1 cellular context compared by ENCODE assay signal in the genomic region with DNA sequence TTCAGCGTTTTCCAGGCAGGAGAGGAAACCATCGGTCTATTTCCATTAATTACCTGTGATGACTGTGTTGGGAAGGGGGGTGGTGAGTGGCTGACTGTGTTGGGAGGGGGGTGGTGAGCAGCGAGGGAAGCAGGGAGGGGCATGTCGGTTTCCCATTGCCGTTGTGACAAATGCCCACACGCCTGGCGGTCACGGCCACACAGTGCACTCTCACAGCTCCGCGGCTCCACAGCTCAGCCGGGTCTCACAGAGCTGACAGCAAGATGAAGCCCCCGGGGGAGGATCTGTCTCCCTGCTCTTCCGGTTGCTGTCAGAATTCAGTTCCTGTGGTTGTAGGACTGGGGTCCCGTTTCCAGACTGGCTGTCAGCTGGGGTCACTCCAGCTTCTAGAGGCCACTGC.
TF ChIP-seq lines count a peak whose summit lies in the region.

No MANE protein-coding gene starts in this region.

TF ChIP-seq in GM12878, 131 proteins besides CTCF, POLR2A, EP300 and RAD21:
- TF ChIP-seq TCF3 (IDR thresholded peaks at IDR 0.05; ENCODE audit: borderline replicate concordance, insufficient read depth, low read depth, low read length) (no peak), SREBF1 (IDR thresholded peaks at IDR 0.05; ENCODE audit: low read length) (no peak), ZNF24 (IDR thresholded peaks at IDR 0.05) (no peak), SPI1 (IDR thresholded peaks at IDR 0.05; ENCODE audit: borderline replicate concordance, insufficient read depth, low read depth, low read length) (no peak), STAT1 (conservative IDR thresholded peaks at IDR 0.05) (no peak), TCF7 (IDR thresholded peaks at IDR 0.05; ENCODE audit: borderline replicate concordance) (no peak), RBBP5 (conservative IDR thresholded peaks at IDR 0.05) (no peak), ZNF622 (IDR thresholded peaks at IDR 0.05) (no peak), NR2C2 (IDR thresholded peaks at IDR 0.05; ENCODE audit: borderline replicate concordance, control insufficient read depth, insufficient read length, low read depth) (no peak), SMAD5 (IDR thresholded peaks at IDR 0.05; ENCODE audit: low read depth) (no peak), MYC (IDR thresholded peaks at IDR 0.05; ENCODE audit: insufficient read depth, insufficient read length, insufficient replicate concordance, low read length, severe bottlenecking) (no peak), SREBF2 (IDR thresholded peaks at IDR 0.05; ENCODE audit: low read length) (no peak), FOXM1 (IDR thresholded peaks at IDR 0.05; ENCODE audit: low read depth, low read length) (no peak), MTA3 (IDR thresholded peaks at IDR 0.05; ENCODE audit: borderline replicate concordance, low read length) (no peak), EZH2 (IDR thresholded peaks at IDR 0.05; ENCODE audit: borderline replicate concordance, control insufficient read depth, low read depth, low read length) (no peak)
- TF ChIP-seq, protein P1, sequence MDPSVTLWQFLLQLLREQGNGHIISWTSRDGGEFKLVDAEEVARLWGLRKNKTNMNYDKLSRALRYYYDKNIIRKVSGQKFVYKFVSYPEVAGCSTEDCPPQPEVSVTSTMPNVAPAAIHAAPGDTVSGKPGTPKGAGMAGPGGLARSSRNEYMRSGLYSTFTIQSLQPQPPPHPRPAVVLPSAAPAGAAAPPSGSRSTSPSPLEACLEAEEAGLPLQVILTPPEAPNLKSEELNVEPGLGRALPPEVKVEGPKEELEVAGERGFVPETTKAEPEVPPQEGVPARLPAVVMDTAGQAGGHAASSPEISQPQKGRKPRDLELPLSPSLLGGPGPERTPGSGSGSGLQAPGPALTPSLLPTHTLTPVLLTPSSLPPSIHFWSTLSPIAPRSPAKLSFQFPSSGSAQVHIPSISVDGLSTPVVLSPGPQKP (IDR thresholded peaks at IDR 0.05; ENCODE audit: low read depth, low read length): no peak
- TF ChIP-seq, protein P2, sequence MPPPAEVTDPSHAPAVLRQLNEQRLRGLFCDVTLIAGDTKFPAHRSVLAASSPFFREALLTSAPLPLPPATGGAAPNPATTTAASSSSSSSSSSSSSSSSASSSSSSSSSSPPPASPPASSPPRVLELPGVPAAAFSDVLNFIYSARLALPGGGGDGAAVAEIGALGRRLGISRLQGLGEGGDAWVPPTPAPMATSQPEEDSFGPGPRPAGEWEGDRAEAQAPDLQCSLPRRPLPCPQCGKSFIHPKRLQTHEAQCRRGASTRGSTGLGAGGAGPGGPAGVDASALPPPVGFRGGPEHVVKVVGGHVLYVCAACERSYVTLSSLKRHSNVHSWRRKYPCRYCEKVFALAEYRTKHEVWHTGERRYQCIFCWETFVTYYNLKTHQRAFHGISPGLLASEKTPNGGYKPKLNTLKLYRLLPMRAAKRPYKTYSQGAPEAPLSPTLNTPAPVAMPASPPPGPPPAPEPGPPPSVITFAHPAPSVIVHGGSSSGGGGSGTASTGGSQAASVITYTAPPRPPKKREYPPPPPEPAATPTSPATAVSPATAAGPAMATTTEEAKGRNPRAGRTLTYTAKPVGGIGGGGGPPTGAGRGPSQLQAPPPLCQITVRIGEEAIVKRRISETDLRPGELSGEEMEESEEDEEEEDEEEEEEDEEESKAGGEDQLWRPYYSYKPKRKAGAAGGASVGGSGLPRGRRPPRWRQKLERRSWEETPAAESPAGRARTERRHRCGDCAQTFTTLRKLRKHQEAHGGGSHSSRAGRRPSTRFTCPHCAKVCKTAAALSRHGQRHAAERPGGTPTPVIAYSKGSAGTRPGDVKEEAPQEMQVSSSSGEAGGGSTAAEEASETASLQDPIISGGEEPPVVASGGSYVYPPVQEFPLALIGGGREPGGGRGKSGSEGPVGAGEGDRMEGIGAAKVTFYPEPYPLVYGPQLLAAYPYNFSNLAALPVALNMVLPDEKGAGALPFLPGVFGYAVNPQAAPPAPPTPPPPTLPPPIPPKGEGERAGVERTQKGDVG (CRISPR knock-in tag; IDR thresholded peaks at IDR 0.05): no peak
- TF ChIP-seq, protein P3, sequence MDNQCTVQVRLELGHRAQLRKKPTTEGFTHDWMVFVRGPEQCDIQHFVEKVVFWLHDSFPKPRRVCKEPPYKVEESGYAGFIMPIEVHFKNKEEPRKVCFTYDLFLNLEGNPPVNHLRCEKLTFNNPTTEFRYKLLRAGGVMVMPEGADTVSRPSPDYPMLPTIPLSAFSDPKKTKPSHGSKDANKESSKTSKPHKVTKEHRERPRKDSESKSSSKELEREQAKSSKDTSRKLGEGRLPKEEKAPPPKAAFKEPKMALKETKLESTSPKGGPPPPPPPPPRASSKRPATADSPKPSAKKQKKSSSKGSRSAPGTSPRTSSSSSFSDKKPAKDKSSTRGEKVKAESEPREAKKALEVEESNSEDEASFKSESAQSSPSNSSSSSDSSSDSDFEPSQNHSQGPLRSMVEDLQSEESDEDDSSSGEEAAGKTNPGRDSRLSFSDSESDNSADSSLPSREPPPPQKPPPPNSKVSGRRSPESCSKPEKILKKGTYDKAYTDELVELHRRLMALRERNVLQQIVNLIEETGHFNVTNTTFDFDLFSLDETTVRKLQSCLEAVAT (IDR thresholded peaks at IDR 0.05): no peak
